In genomic region chr16:17568239-17568638, GRCh38 we compare ENCODE assay signal across 27 cellular contexts.
"Had no signal": no experiment of that assay in that cellular context is flagged by ENCODE, and none has a peak within 500 bp of the region (broad histone marks: within the 10 kb centered on the region; RNA-seq: fewer than 3 reads in every experiment).

No MANE protein-coding gene starts in this region.

- H3K9me3 ChIP-seq: ascending aorta, colonic mucosa had no signal

- H3K27ac ChIP-seq: ascending aorta, breast epithelium, cardiac muscle cell, colonic mucosa had no signal

- H3K36me3 ChIP-seq: ascending aorta, breast epithelium, cardiac muscle cell, colonic mucosa had no signal

- H3K27me3 ChIP-seq: ascending aorta, cardiac muscle cell, colonic mucosa had no signal

- DNase-seq: activated CD4-positive, alpha-beta memory T cell treated with anti-CD3 and anti-CD28 coated beads for 36 hours; activated CD4-positive, alpha-beta T cell treated with anti-CD3 and anti-CD28 coated beads for 36 hours; activated CD4-positive, alpha-beta T cell treated with anti-CD3 and anti-CD28 coated beads, Interleukin-2, amount 10 ng/mL, durations not matched to agents 24 days and 14 days; activated CD4-positive, CD25-positive, alpha-beta regulatory T cell; activated CD4-positive, CD25-positive, alpha-beta regulatory T cell treated with anti-CD3 and anti-CD28 coated beads, Interleukin-2, amount 50 U/mL, for 72 hours; activated CD8-positive, alpha-beta memory T cell treated with anti-CD3 and anti-CD28 coated beads, Interleukin-2, amount 10 ng/mL, durations not matched to agents 7 days and 5 days; activated CD8-positive, alpha-beta memory T cell treated with anti-CD3 and anti-CD28 coated beads, Interleukin-2, amount 50 U/mL, for 4 hours; activated CD8-positive, alpha-beta T cell treated with anti-CD3 and anti-CD28 coated beads, Interleukin-2, amount 10 ng/mL, durations not matched to agents 7 days and 5 days; activated gamma-delta T cell; activated naive CD4-positive, alpha-beta T cell; activated naive CD4-positive, alpha-beta T cell treated with anti-CD3 and anti-CD28 coated beads, Interleukin-2, amount 10 ng/mL, durations not matched to agents 7 days and 5 days; activated naive CD8-positive, alpha-beta T cell treated with anti-CD3 and anti-CD28 coated beads, Interleukin-2, amount 10 ng/mL, durations not matched to agents 7 days and 5 days; activated T-cell treated with anti-CD3 and anti-CD28 coated beads, Interleukin-2, amount 50 U/mL, for 1 hour; activated T-cell treated with anti-CD3 and anti-CD28 coated beads, Interleukin-2, amount 50 U/mL, for 48 hours; central memory CD4-positive, alpha-beta T cell; cerebellar nuclear complex; colonic mucosa; effector CD8-positive, alpha-beta T cell; endodermal cell; erythroblast; foreskin fibroblast; head of caudate nucleus; T-helper 2 cell had no signal

- H3K4me3 ChIP-seq: ascending aorta, breast epithelium, cardiac muscle cell, colonic mucosa had no signal

- ATAC-seq: activated CD4-positive, alpha-beta T cell treated with anti-CD3 and anti-CD28 coated beads for 36 hours; activated CD8-positive, alpha-beta memory T cell treated with anti-CD3 and anti-CD28 coated beads, Interleukin-2, amount 10 ng/mL, durations not matched to agents 7 days and 5 days; activated CD8-positive, alpha-beta T cell treated with anti-CD3 and anti-CD28 coated beads, Interleukin-2, amount 10 ng/mL, durations not matched to agents 7 days and 5 days; activated naive CD4-positive, alpha-beta T cell treated with anti-CD3 and anti-CD28 coated beads, Interleukin-2, amount 50 U/mL, for 72 hours had no signal

- H3K4me1 ChIP-seq: ascending aorta, breast epithelium, colonic mucosa had no signal
